Comparison of ENCODE assay signal across 1 cellular context in the genomic region with DNA sequence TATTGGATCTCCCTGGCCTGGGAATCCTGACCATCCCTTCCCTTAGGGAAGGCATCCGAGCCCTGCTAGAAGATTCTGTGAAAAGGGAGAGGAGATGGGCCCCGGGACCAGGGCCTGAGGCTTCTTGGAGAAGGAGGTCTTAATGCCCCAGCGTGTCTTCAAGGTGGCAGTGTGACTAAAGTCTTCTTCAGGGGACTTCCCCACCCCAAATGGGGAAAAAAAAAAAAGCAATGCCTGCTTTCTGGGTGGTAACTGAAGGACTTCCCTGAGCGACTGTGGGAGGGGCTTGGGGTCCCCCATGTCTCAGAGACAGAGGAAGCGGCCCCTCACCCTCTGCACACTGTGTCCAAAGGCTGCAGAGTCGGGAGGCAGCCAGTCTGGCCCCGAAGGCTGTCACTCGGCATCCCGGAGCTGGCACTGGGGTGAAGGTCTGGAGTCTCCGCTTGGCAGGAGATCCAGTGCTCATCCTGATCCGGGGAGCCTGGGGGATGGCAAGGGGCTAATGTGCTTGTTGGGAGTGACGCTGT.
TF ChIP-seq lines count a peak whose summit lies in the region.

No MANE protein-coding gene starts in this region.

TF ChIP-seq in HepG2, 621 proteins besides CTCF, POLR2A, EP300 and RAD21:
- TF ChIP-seq MEF2D (CRISPR knock-in tag; IDR thresholded peaks at IDR 0.05) = no peak
